8 cellular contexts compared by ENCODE assay signal in the genomic region with DNA sequence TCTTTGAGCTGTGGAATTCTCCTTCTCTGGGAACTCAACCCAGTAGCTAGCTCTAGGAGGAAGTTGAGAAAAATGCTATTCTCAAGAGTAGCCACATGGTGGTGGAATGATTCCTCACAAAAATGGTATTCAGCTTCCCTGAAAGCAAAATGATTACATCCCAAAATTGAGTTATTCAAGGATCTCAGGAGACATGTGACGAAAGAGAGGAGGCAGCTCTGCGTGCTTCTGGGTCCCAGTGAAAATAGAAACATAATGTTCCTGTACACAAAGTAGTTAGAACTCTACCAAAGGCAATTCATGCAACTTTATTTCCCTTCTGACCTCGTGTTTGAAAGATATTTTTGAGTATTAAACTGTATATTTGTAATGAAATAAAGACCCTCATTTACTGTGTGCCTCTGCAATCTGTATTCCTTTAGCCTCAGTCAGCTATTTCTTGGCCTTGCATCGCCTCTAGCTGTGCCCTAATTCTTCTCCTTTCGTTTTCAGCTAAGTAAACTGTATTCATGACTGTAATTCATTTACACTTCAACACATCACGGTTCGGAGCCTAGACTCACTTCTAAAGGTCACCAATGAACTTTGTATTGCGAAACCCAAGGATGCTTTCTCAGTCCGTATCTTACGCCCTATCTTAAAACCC.
A peak's percentile ranks its signal among the peaks of the same experiment; 100 is the strongest.
DNase-seq lines count a peak whose midpoint lies in the region; ATAC-seq and TF ChIP-seq lines count a peak whose summit lies in the region.

No MANE protein-coding gene starts in this region.

- H3K4me3 Mint-ChIP-seq in type B pancreatic cell, result no peak overlapping the region
- no peak overlapping the region for H3K4me3 Mint-ChIP-seq in activated T-cell treated with anti-CD3 and anti-CD28 coated beads, Interleukin-2, amount 50 U/mL, for 72 hours

- no peaks in the 10 kb centered on the region for H3K9me3 ChIP-seq in OCI-LY7 (ENCODE audit: low read length)

- intact Hi-C loops in OCI-LY7 (cut with micrococcal nuclease; ENCODE audit: unreplicated experiment), result loop anchor here (1.0 to 10.0 kb wide), 3 partner anchors 81 to 376 kb away; no protein-coding TSS in a partner anchor

- peak; percentile 86 for TF ChIP-seq CTCF in OCI-LY7 (conservative IDR thresholded peaks at IDR 0.05; ENCODE audit: low read length)
- peak; percentile 75 for TF ChIP-seq CTCF in type B pancreatic cell (conservative IDR thresholded peaks at IDR 0.05)

- H3K36me3 ChIP-seq in OCI-LY7 (ENCODE audit: insufficient read depth, low read length), result no peaks in the 10 kb centered on the region

- CTCF ChIA-PET in OCI-LY7 (lab: Charles Lee; ENCODE audit: unreplicated experiment), result interaction anchor here (1.0 to 1.4 kb wide), 2 partner anchors 84 to 376 kb away, joined by 3 to 6 read pairs; no protein-coding TSS in a partner anchor

- POLR2A ChIA-PET in OCI-LY7 (lab: Charles Lee), result interaction anchor here (0.6 to 3.2 kb wide), 12 partner anchors 9 to 463 kb away, joined by 3 to 12 read pairs (median 4); no protein-coding TSS in a partner anchor

- no peaks in the 10 kb centered on the region for H3K9me2 ChIP-seq in OCI-LY7 (ENCODE audit: insufficient read depth, low read length)

- no peak overlapping the region for H3K27ac ChIP-seq in OCI-LY7 (ENCODE audit: low read depth, low read length, poor library complexity, severe bottlenecking)

- no peaks in the 10 kb centered on the region for H4K20me1 ChIP-seq in OCI-LY7 (ENCODE audit: insufficient read depth, low read length)

- peak overlapping the region; percentile 78 for H2AFZ ChIP-seq in OCI-LY7 (ENCODE audit: low read length)

- peaks cover 15% of the 10 kb centered on the region for H3K4me1 ChIP-seq in OCI-LY7 (ENCODE audit: insufficient read depth, low read length, poor library complexity, severe bottlenecking)

- H3K9me3 Mint-ChIP-seq in type B pancreatic cell, result no peaks in the 10 kb centered on the region
- peaks cover 0 to 3% of the 10 kb centered on the region in 2 donors for H3K9me3 Mint-ChIP-seq in activated T-cell treated with anti-CD3 and anti-CD28 coated beads, Interleukin-2, amount 50 U/mL, for 72 hours

- DNase-seq in D341Med (ENCODE audit: low spot score), result peak; percentile 39
- DNase-seq in H4 (ENCODE audit: low spot score), result peak; percentile 85
- DNase-seq in OCI-LY7 (ENCODE audit: low spot score), result peak; percentile 53
- DNase-seq in dermis blood vessel endothelial cell, result peak; percentile 90
- peak; percentile 76 to 91 for DNase-seq in lung microvascular endothelial cell (ENCODE audit: low read depth in 2 of 2)
- no peak for DNase-seq in type B pancreatic cell (ENCODE audit: extremely low spot score, unreplicated experiment)
- no peak for DNase-seq in stimulated activated CD4-positive, alpha-beta T cell treated with anti-CD3 and anti-CD28 coated beads, Interleukin-4, amount 100 ng/mL, for 1 hour
- DNase-seq in activated T-cell treated with anti-CD3 and anti-CD28 coated beads, Interleukin-2, amount 50 U/mL, for 72 hours, result no peak

- no peak overlapping the region for H3K4me3 ChIP-seq in OCI-LY7 (ENCODE audit: low read depth, low read length, poor library complexity, severe bottlenecking)

- H3K36me3 Mint-ChIP-seq in type B pancreatic cell, result no peaks in the 10 kb centered on the region
- H3K36me3 Mint-ChIP-seq in activated T-cell treated with anti-CD3 and anti-CD28 coated beads, Interleukin-2, amount 50 U/mL, for 72 hours (ENCODE audit: insufficient read depth in 2 of 2), result peaks cover 0 to 2% of the 10 kb centered on the region in 2 donors

- no peaks in the 10 kb centered on the region for H3K27me3 Mint-ChIP-seq in type B pancreatic cell
- H3K27me3 Mint-ChIP-seq in activated T-cell treated with anti-CD3 and anti-CD28 coated beads, Interleukin-2, amount 50 U/mL, for 72 hours (ENCODE audit: low read depth), result peaks cover 25% of the 10 kb centered on the region

- no TSS peak for BruUV-seq in OCI-LY7 (replicated peaks; lab: Mats Ljungman, UMichigan)

- H3K27ac Mint-ChIP-seq in type B pancreatic cell, result no peak overlapping the region
- H3K27ac Mint-ChIP-seq in activated T-cell treated with anti-CD3 and anti-CD28 coated beads, Interleukin-2, amount 50 U/mL, for 72 hours, result no peak overlapping the region

- H3K79me2 ChIP-seq in OCI-LY7 (ENCODE audit: insufficient read depth, low read depth, low read length), result no peaks in the 10 kb centered on the region

- peaks cover 8% of the 10 kb centered on the region for H3K4me1 Mint-ChIP-seq in type B pancreatic cell (ENCODE audit: unreplicated experiment)
- no peaks in the 10 kb centered on the region for H3K4me1 Mint-ChIP-seq in activated T-cell treated with anti-CD3 and anti-CD28 coated beads, Interleukin-2, amount 50 U/mL, for 72 hours (ENCODE audit: low read depth)

- no peak for ATAC-seq in activated T-cell treated with anti-CD3 and anti-CD28 coated beads, Interleukin-2, amount 50 U/mL, for 72 hours (replicated peaks in 1 of 2)

- H3K4me2 ChIP-seq in OCI-LY7 (ENCODE audit: low read length), result peak overlapping the region; percentile 27; the same call in 1 of the 2 replicates

Comparison
In these comparisons a context has a peak if more than half of its experiments do, and no peak if none do; other contexts are left out.
1. DNase-seq: peak in D341Med (single experiment), H4 (single experiment), OCI-LY7 (single experiment), dermis blood vessel endothelial cell (single experiment) and lung microvascular endothelial cell (2 of 2); none in type B pancreatic cell (single experiment), stimulated activated CD4-positive, alpha-beta T cell treated with anti-CD3 and anti-CD28 coated beads, Interleukin-4, amount 100 ng/mL, for 1 hour (single experiment) and activated T-cell treated with anti-CD3 and anti-CD28 coated beads, Interleukin-2, amount 50 U/mL, for 72 hours (0 of 2).